In genomic region chr10:130354976-130355795, GRCh38 we compare ENCODE assay signal across 17 cellular contexts.
DNase-seq lines count a peak whose midpoint lies in the region; ATAC-seq, FAIRE-seq and TF ChIP-seq lines count a peak whose summit lies in the region.
"Had no signal": no experiment of that assay in that cellular context is flagged by ENCODE, and none has a peak within 500 bp of the region (broad histone marks: within the 10 kb centered on the region; RNA-seq: fewer than 3 reads in every experiment).

No MANE protein-coding gene starts in this region.

- no peaks in the 10 kb centered on the region for H3K9me3 Mint-ChIP-seq in natural killer cell treated with Interleukin-12 subunit alpha and Interleukin-12 subunit beta and Interleukin-15 and Interleukin-18, amount 100 ng/mL, for 72 hours
- H3K9me3 Mint-ChIP-seq in natural killer cell, result no peaks in the 10 kb centered on the region
- peaks cover 40% of the 10 kb centered on the region for H3K9me3 Mint-ChIP-seq in chondrocyte (ENCODE audit: low read depth)

- no peak overlapping the region for H3K27ac Mint-ChIP-seq in natural killer cell treated with Interleukin-12 subunit alpha and Interleukin-12 subunit beta and Interleukin-15 and Interleukin-18, amount 100 ng/mL, for 72 hours
- no peak overlapping the region for H3K27ac Mint-ChIP-seq in natural killer cell
- H3K27ac Mint-ChIP-seq in chondrocyte (ENCODE audit: unreplicated experiment), result no peak overlapping the region
- H3K27ac Mint-ChIP-seq: CD8-positive, alpha-beta memory T cell; HFFc6 had no signal

- H3K9me3 ChIP-seq in neuronal stem cell (replicated peaks in 1 of 2; ENCODE audit: control insufficient read depth in 2 of 2, insufficient read depth in 1 of 2, low read depth in 1 of 2, low read length in 2 of 2) (no peaks in the 10 kb centered on the region), upper lobe of right lung (no peaks in the 10 kb centered on the region), left lung (no peaks in the 10 kb centered on the region), pancreas (no peaks in the 10 kb centered on the region)
- H3K9me3 ChIP-seq: A549, BE2C, Caco-2 had no signal

- peaks cover 0 to 2% of the 10 kb centered on the region in 2 donors for H3K4me1 ChIP-seq in neuronal stem cell (ENCODE audit: control insufficient read depth in 2 of 2, insufficient read depth in 1 of 2, low read depth in 1 of 2, low read length in 2 of 2)
- no peaks in the 10 kb centered on the region for H3K4me1 ChIP-seq in upper lobe of right lung
- H3K4me1 ChIP-seq in left lung, result no peaks in the 10 kb centered on the region
- peaks cover 0 to 4% (median 0%) of the 10 kb centered on the region in 3 donors for H3K4me1 ChIP-seq in pancreas
- H3K4me1 ChIP-seq: A549, BE2C, Caco-2 had no signal

- H4K91ac ChIP-seq in neuronal stem cell (ENCODE audit: low read depth, low read length, poor library complexity), result no peak overlapping the region

- H3K27me3 ChIP-seq in neuronal stem cell (ENCODE audit: control insufficient read depth in 3 of 3, insufficient read depth in 3 of 3, low read depth in 1 of 3, low read length in 3 of 3) (no peaks in the 10 kb centered on the region), upper lobe of right lung (no peaks in the 10 kb centered on the region), left lung (no peaks in the 10 kb centered on the region), pancreas (no peaks in the 10 kb centered on the region)
- H3K27me3 ChIP-seq: BE2C had no signal

- H4K8ac ChIP-seq in neuronal stem cell (ENCODE audit: low read depth, low read length), result peak overlapping the region; percentile 65

- H3K27me3 Mint-ChIP-seq in natural killer cell treated with Interleukin-12 subunit alpha and Interleukin-12 subunit beta and Interleukin-15 and Interleukin-18, amount 100 ng/mL, for 72 hours, result no peaks in the 10 kb centered on the region
- H3K27me3 Mint-ChIP-seq in natural killer cell (ENCODE audit: low read depth in 2 of 2) (no peaks in the 10 kb centered on the region), chondrocyte (ENCODE audit: low read depth) (no peaks in the 10 kb centered on the region)
- H3K27me3 Mint-ChIP-seq: CD8-positive, alpha-beta memory T cell had no signal

- peak overlapping the region; percentile 66 for H3K4ac ChIP-seq in neuronal stem cell (ENCODE audit: low read length)

- no peak overlapping the region for H2AFZ ChIP-seq in neuronal stem cell (ENCODE audit: low read length)

- no peak for FAIRE-seq in pancreas (lab: Jason Lieb, UNC)
- FAIRE-seq: A549 had no signal

- WGBS in neuronal stem cell (ENCODE audit: extremely low coverage in 2 of 2, insufficient read length in 2 of 2, insufficient replicate concordance in 1 of 2), 2 donors, result no CpG with 5 or more reads among the region's 20 CpGs
- 87 to 93% methylated on average over 20 of the region's 20 CpGs for WGBS in pancreas, 2 donors

- no peak overlapping the region for H3K4me2 ChIP-seq in neuronal stem cell (ENCODE audit: insufficient read depth, low read length, poor library complexity, severe bottlenecking)
- H3K4me2 ChIP-seq: A549 had no signal

- H2BK15ac ChIP-seq in neuronal stem cell (ENCODE audit: low read length), result no peak overlapping the region

- no peak overlapping the region for H3K4me3 ChIP-seq in neuronal stem cell (ENCODE audit: low read length in 2 of 2)
- no peak overlapping the region for H3K4me3 ChIP-seq in upper lobe of right lung
- H3K4me3 ChIP-seq in left lung, result no peak overlapping the region
- H3K4me3 ChIP-seq in pancreas, result no peak overlapping the region
- H3K4me3 ChIP-seq: A549 had no signal

- H3K79me1 ChIP-seq in neuronal stem cell (ENCODE audit: low read depth, low read length), result no peaks in the 10 kb centered on the region

- H2BK12ac ChIP-seq in neuronal stem cell (ENCODE audit: low read length), result no peak overlapping the region

- intact Hi-C loops in natural killer cell (cut with micrococcal nuclease) (no loop called here), upper lobe of right lung (cut with DNase I) (no loop called here), left lung (cut with DNase I) (no loop called here), pancreas (cut with DNase I) (no loop called here)

- TF ChIP-seq CTCF in natural killer cell (IDR thresholded peaks at IDR 0.05) (no peak), chondrocyte (IDR thresholded peaks at IDR 0.05) (no peak), upper lobe of right lung (IDR thresholded peaks at IDR 0.05) (no peak), left lung (IDR thresholded peaks at IDR 0.05) (no peak), pancreas (IDR thresholded peaks at IDR 0.05) (no peak)

- H2AK5ac ChIP-seq in neuronal stem cell (ENCODE audit: low read depth, low read length), result no peak overlapping the region

- H3K27ac ChIP-seq in neuronal stem cell (replicated peaks; ENCODE audit: low read length) (no peak overlapping the region), upper lobe of right lung (no peak overlapping the region), left lung (no peak overlapping the region), caudate nucleus (ENCODE audit: low read depth, low read length) (no peak overlapping the region), pancreas (no peak overlapping the region)
- H3K27ac ChIP-seq: A549, HL-60 had no signal

- ATAC-seq in natural killer cell treated with Interleukin-12 subunit alpha and Interleukin-12 subunit beta and Interleukin-15 and Interleukin-18, amount 100 ng/mL, for 72 hours, result peak in 1 of 2 donors; percentile 22
- no peak for ATAC-seq in natural killer cell
- peak; percentile 20 for ATAC-seq in upper lobe of right lung
- no peak for ATAC-seq in left lung
- no peak for ATAC-seq in pancreas
- ATAC-seq: A549 had no signal

- H3K4me3 Mint-ChIP-seq in natural killer cell treated with Interleukin-12 subunit alpha and Interleukin-12 subunit beta and Interleukin-15 and Interleukin-18, amount 100 ng/mL, for 72 hours, result no peak overlapping the region
- H3K4me3 Mint-ChIP-seq in natural killer cell (no peak overlapping the region), chondrocyte (ENCODE audit: unreplicated experiment) (no peak overlapping the region)
- H3K4me3 Mint-ChIP-seq: CD8-positive, alpha-beta memory T cell; HFFc6 had no signal

- peak; percentile 54 for DNase-seq in natural killer cell treated with Interleukin-12 subunit alpha and Interleukin-12 subunit beta and Interleukin-15 and Interleukin-18, amount 100 ng/mL, for 72 hours (ENCODE audit: low spot score)
- DNase-seq in natural killer cell, result no peak
- DNase-seq in chondrocyte (ENCODE audit: low spot score), result peak; percentile 76
- no peak for DNase-seq in neuronal stem cell (ENCODE audit: low spot score)
- peak; percentile 59 for DNase-seq in upper lobe of right lung
- no peak for DNase-seq in left lung
- DNase-seq in caudate nucleus (lab: John Stamatoyannopoulos, UW), result no peak
- DNase-seq in pancreas, result no peak
- DNase-seq: BE2C; CD8-positive, alpha-beta memory T cell; DND-41; GF-D8; HCEC 1CT; HFFc6 had no signal

- H2BK120ac ChIP-seq in neuronal stem cell (ENCODE audit: low read depth, low read length), result no peak overlapping the region

- no peaks in the 10 kb centered on the region for H3K4me1 Mint-ChIP-seq in natural killer cell treated with Interleukin-12 subunit alpha and Interleukin-12 subunit beta and Interleukin-15 and Interleukin-18, amount 100 ng/mL, for 72 hours (ENCODE audit: low read depth in 2 of 2)
- no peaks in the 10 kb centered on the region for H3K4me1 Mint-ChIP-seq in natural killer cell
- H3K4me1 Mint-ChIP-seq in chondrocyte (ENCODE audit: low read depth), result no peaks in the 10 kb centered on the region
- H3K4me1 Mint-ChIP-seq: CD8-positive, alpha-beta memory T cell had no signal

- no peaks in the 10 kb centered on the region for H3K36me3 ChIP-seq in neuronal stem cell (replicated peaks in 1 of 2; ENCODE audit: control insufficient read depth in 2 of 2, insufficient read depth in 2 of 2, low read length in 2 of 2)
- no peaks in the 10 kb centered on the region for H3K36me3 ChIP-seq in upper lobe of right lung
- H3K36me3 ChIP-seq in left lung, result no peaks in the 10 kb centered on the region
- H3K36me3 ChIP-seq in pancreas, result no peaks in the 10 kb centered on the region
- H3K36me3 ChIP-seq: BE2C had no signal

- peak overlapping the region; percentile 44 for H3K9ac ChIP-seq in neuronal stem cell (ENCODE audit: low read depth, low read length, poor library complexity)

- no peak overlapping the region for H3K23ac ChIP-seq in neuronal stem cell (ENCODE audit: low read depth, low read length, poor library complexity)

- peak overlapping the region; percentile 21 for H3K14ac ChIP-seq in neuronal stem cell (ENCODE audit: low read length)

- peak overlapping the region; percentile 28 for H3K18ac ChIP-seq in neuronal stem cell (ENCODE audit: low read length)

- H3K36me3 Mint-ChIP-seq in natural killer cell treated with Interleukin-12 subunit alpha and Interleukin-12 subunit beta and Interleukin-15 and Interleukin-18, amount 100 ng/mL, for 72 hours, result no peaks in the 10 kb centered on the region
- H3K36me3 Mint-ChIP-seq in natural killer cell, result no peaks in the 10 kb centered on the region
- no peaks in the 10 kb centered on the region for H3K36me3 Mint-ChIP-seq in chondrocyte (ENCODE audit: low read depth)
- H3K36me3 Mint-ChIP-seq: CD8-positive, alpha-beta memory T cell had no signal

- no peak overlapping the region for H2BK5ac ChIP-seq in neuronal stem cell (ENCODE audit: low read length)

Comparison
In these comparisons a context has a peak if more than half of its experiments do, and no peak if none do; other contexts are left out.
1. DNase-seq: peak in natural killer cell treated with Interleukin-12 subunit alpha and Interleukin-12 subunit beta and Interleukin-15 and Interleukin-18, amount 100 ng/mL, for 72 hours (single experiment), chondrocyte (single experiment) and upper lobe of right lung (single experiment); none in natural killer cell (single experiment), neuronal stem cell (single experiment), left lung (0 of 2), caudate nucleus (0 of 61) and pancreas (0 of 6).